24 cellular contexts compared by ENCODE assay signal in the genomic region with DNA sequence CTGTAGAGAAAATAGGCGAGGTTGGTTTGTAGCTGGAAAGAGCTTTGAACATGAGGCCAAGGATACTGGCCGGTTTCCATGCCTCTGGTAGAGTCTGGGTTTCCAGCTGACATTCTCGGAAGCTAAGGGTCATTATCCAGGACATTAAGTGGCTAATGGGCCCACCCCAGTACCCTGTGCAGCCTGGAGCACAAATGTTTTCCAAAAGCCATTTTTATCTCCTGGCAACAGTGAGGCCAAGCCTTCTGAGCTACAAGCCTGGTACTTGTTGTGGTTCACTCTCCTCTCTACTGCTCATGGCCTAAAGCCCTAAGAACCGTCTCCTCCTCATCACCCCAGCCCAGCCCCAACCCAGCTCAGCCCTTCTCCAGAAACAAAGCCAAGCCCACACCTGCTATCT.
"Had no signal": no experiment of that assay in that cellular context is flagged by ENCODE, and none has a peak within 500 bp of the region (broad histone marks: within the 10 kb centered on the region; RNA-seq: fewer than 3 reads in every experiment).

No MANE protein-coding gene starts in this region.

- ATAC-seq: activated CD8-positive, alpha-beta memory T cell treated with anti-CD3 and anti-CD28 coated beads, Interleukin-2, amount 10 ng/mL, durations not matched to agents 7 days and 5 days; PC-3; T-cell had no signal

- H3K27me3 ChIP-seq: MG63 had no signal

- H3K4me1 ChIP-seq: SJSA1 had no signal

- H3K4me3 ChIP-seq: MG63, SJSA1 had no signal

- DNase-seq: activated B cell treated with CpG ODN at 0.5 μM for 24 hours; activated CD4-positive, alpha-beta T cell treated with anti-CD3 and anti-CD28 coated beads for 1 hour; activated CD4-positive, alpha-beta T cell treated with anti-CD3 and anti-CD28 coated beads, Interleukin-2, amount 10 ng/mL, durations not matched to agents 24 days and 14 days; activated CD4-positive, alpha-beta T cell treated with anti-CD3 and anti-CD28 coated beads, Interleukin-2, amount 50 U/mL, for 48 hours; activated CD8-positive, alpha-beta memory T cell treated with anti-CD3 and anti-CD28 coated beads, Interleukin-2, amount 10 ng/mL, durations not matched to agents 7 days and 5 days; activated effector memory CD4-positive, alpha-beta T cell treated with anti-CD3 and anti-CD28 coated beads, Interleukin-2, amount 50 U/mL, for 16 hours; activated naive CD4-positive, alpha-beta T cell treated with Interleukin-2 at 50 U/mL for 16 hours; activated T-cell treated with anti-CD3 and anti-CD28 coated beads, Interleukin-2, amount 50 U/mL, for 24 hours; MG63; MV-4-11; NCI-H1105 treated with DMSO at 0.1 percent for 48 hours; NCI-H1694 treated with DMSO at 0.1 percent for 48 hours; NCI-H2029 treated with DMSO at 0.1 percent for 48 hours; NCI-H226; NCI-H526; PC-3; SHP77; T-cell; T-helper 2 cell; T1000 had no signal

- FAIRE-seq: astrocyte, RCC 7860, TTC549 had no signal

- H3K9me3 ChIP-seq: MG63, SJSA1 had no signal

- H3K27ac ChIP-seq: SJSA1 had no signal

- H3K36me3 ChIP-seq: MG63, SJSA1 had no signal
